8 cellular contexts compared by ENCODE assay signal in the genomic region with DNA sequence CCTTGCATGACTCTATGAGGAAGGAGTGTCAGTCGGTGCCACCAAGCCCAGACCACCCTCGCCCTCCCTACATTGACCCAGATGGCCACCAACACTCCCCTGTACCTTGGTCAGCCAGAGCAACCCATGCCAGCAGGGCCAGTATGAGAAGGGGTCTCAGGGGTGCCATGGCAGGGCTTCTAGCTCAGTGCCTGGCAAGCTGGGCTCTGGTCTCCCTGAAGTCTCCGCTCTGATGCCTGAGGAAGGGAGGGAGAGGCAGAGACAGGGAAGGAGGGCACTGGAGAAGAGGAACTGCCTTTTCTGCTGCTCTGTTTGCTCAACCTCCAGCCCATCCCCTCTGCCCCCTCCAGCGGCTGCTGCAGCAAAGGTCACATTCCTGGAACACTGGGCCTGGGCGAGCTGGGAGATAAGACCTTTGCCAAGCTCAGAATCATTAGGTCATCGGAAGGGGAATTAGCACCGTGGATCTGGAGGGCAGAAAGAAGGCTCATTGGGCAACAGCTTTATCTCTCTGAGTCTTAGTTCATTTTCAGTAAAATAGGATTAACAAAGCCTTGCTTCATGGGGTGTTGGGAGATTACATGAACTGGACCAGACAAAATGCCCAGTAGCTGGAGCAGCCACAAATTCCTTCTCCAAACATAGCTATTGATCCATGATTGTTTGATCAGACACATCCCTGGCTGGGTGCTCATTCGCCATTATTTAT. TPM values are rescaled to one million over a fixed set of nuclear protein-coding genes. Genes with fewer than 3 reads are reported as not detected.
DNase-seq lines count a peak whose midpoint lies in the region; ATAC-seq and TF ChIP-seq lines count a peak whose summit lies in the region.

A gene with protein sequence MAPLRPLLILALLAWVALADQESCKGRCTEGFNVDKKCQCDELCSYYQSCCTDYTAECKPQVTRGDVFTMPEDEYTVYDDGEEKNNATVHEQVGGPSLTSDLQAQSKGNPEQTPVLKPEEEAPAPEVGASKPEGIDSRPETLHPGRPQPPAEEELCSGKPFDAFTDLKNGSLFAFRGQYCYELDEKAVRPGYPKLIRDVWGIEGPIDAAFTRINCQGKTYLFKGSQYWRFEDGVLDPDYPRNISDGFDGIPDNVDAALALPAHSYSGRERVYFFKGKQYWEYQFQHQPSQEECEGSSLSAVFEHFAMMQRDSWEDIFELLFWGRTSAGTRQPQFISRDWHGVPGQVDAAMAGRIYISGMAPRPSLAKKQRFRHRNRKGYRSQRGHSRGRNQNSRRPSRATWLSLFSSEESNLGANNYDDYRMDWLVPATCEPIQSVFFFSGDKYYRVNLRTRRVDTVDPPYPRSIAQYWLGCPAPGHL (minus strand): TSS at position 273 of the 709 bp plus-strand sequence. CDS start 104 bp downstream, at position 169.

- H3K4me1 ChIP-seq in body of pancreas: peaks cover 40% of the 10 kb centered on the region
- H3K4me1 ChIP-seq in tibial nerve: peaks cover 0 to 36% (median 17%) of the 10 kb centered on the region in 4 donors

- H3K36me3 ChIP-seq in body of pancreas (replicated peaks in 1 of 2; ENCODE audit: insufficient read depth in 1 of 2, low read depth in 2 of 2) (no peaks in the 10 kb centered on the region), tibial nerve (peaks cover 0 to 29% (median 0%) of the 10 kb centered on the region in 3 donors)

- H3K27me3 ChIP-seq in body of pancreas (no peaks in the 10 kb centered on the region), tibial nerve (no peaks in the 10 kb centered on the region)

- no peak for TF ChIP-seq POLR2A in body of pancreas (IDR thresholded peaks at IDR 0.05)
- TF ChIP-seq POLR2A in tibial nerve (IDR thresholded peaks at IDR 0.05): no peak

- peak in 3 of 7 experiments; percentile 7 to 23 (median 18) for TF ChIP-seq CTCF in body of pancreas (IDR thresholded peaks at IDR 0.05)
- TF ChIP-seq CTCF in tibial nerve (IDR thresholded peaks at IDR 0.05): no peak

- DNase-seq in EH (ENCODE audit: low read depth) (peak; percentile 74), NCI-H2196 treated with DMSO at 0.1 percent for 48 hours (lab: John Stamatoyannopoulos, UW; ENCODE audit: unreplicated experiment) (peak; percentile 15), body of pancreas (peak; percentile 64 to 84 (median 75)), left lobe of liver (ENCODE audit: low spot score) (peak; percentile 94), tibial nerve (ENCODE audit: low spot score in 2 of 2) (no peak), putamen (ENCODE audit: low spot score) (no peak), NCI-H345 (lab: John Stamatoyannopoulos, UW) (no peak)

- H3K4me3 ChIP-seq in body of pancreas (no peak within 1 kb of the TSS), tibial nerve (peak within 1 kb of the TSS; percentile 46 to 69 (median 60))

- no peaks in the 10 kb centered on the region for H3K9me3 ChIP-seq in body of pancreas
- H3K9me3 ChIP-seq in tibial nerve: no peaks in the 10 kb centered on the region

- no peak for TF ChIP-seq EP300 in tibial nerve (IDR thresholded peaks at IDR 0.05)

- ATAC-seq in body of pancreas (peak; percentile 80), left lobe of liver (peak; percentile 66), GM21786 (IDR thresholded peaks at IDR 0.05; ENCODE audit: unreplicated experiment) (no peak)

- WGBS in body of pancreas, 2 donors: 4 to 17% methylated on average over 4 to 8 of the region's 8 CpGs
- 15 to 25% methylated on average over 7 to 8 of the region's 8 CpGs for WGBS in tibial nerve, 2 donors

- H3K27ac ChIP-seq in body of pancreas (peak within 1 kb of the TSS; percentile 25 to 82 (median 60)), tibial nerve (peak within 1 kb of the TSS; percentile 22 to 73 (median 70))

- intact Hi-C loops in body of pancreas (cut with DNase I): no loop called here

RNA-seq across cellular contexts. Expression of the gene that starts here (rescaled TPM):
- total RNA-seq in body of pancreas: 1 to 10 TPM; 4.2 to 6.6 TPM
- total RNA-seq in left lobe of liver: 3,241 TPM
- total RNA-seq in tibial nerve: 10 to 100 TPM in 1 of 4 donors, 1 to 10 TPM in 2, under 1 TPM in 1; 0.90 to 22.7 (median 1.8) TPM

Comparison
In these comparisons a context has a peak if more than half of its experiments do, and no peak if none do; other contexts are left out.
1. RNA of the gene that starts here (total RNA-seq): 3,241 TPM in left lobe of liver (single experiment); 4.2 to 6.6 TPM in body of pancreas and 0.90 to 22.7 TPM in tibial nerve; every median in the first group is over 100 times any median in the second.
2. DNase-seq: peak in EH (single experiment), NCI-H2196 treated with DMSO at 0.1 percent for 48 hours (single experiment), body of pancreas (4 of 4) and left lobe of liver (single experiment); none in tibial nerve (0 of 2), putamen (single experiment) and NCI-H345 (single experiment).
3. H3K4me3 ChIP-seq: peak in tibial nerve (4 of 4); none in body of pancreas (0 of 2).